12 cellular contexts compared by ENCODE assay signal in the genomic region with DNA sequence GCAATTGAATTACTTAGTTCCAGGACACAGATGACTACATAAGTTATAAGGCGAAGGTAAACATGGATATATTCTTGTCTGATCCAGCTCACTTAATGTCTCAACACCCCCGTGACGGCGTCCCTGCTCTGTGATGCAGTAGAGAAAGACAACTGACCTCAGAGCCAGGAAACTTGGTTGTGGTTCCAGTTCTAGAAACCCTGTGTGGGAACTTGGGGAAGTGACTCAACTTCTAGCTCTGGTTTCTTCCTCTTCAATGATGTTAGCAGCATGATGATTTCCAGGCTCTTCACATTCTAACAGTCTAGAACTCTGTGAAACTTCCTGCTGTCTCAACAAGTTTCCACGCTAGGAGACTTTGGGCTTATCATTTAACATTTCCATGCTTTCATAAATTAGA. TPM values are rescaled to one million over a fixed set of nuclear protein-coding genes. Genes with fewer than 3 reads are reported as not detected.
DNase-seq lines count a peak whose midpoint lies in the region; ATAC-seq and TF ChIP-seq lines count a peak whose summit lies in the region.
"Had no signal": no experiment of that assay in that cellular context is flagged by ENCODE, and none has a peak within 500 bp of the region (broad histone marks: within the 10 kb centered on the region; RNA-seq: fewer than 3 reads in every experiment).

No MANE protein-coding gene starts in this region.

- WGBS in IMR-90 (ENCODE audit: extremely low coverage in 2 of 2, insufficient read length in 1 of 2), 2 experiments, result no CpG with 5 or more reads among the region's 5 CpGs
- 69% methylated on average over 5 of the region's 5 CpGs for WGBS in esophagus muscularis mucosa

- H3K27ac ChIP-seq in IMR-90 (ENCODE audit: insufficient read depth, low read length) (no peak overlapping the region), esophagus muscularis mucosa (replicated peaks in 1 of 4) (peak overlapping the region; percentile 85 to 89 (median 87)), neural progenitor cell (no peak overlapping the region)
- H3K27ac ChIP-seq: SK-N-MC had no signal

- H3K36me3 ChIP-seq in IMR-90 (ENCODE audit: control insufficient read depth, insufficient read depth, low read length) (peaks cover 2% of the 10 kb centered on the region; the same call in 1 of the 2 replicates), esophagus muscularis mucosa (no peaks in the 10 kb centered on the region), neural progenitor cell (no peaks in the 10 kb centered on the region)

- H3K4me2 ChIP-seq in IMR-90 (ENCODE audit: low read depth, low read length) (no peak overlapping the region), neural progenitor cell (no peak overlapping the region)

- H3K27me3 ChIP-seq in IMR-90 (ENCODE audit: control insufficient read depth, insufficient read depth, low read length), result no peaks in the 10 kb centered on the region
- no peaks in the 10 kb centered on the region for H3K27me3 ChIP-seq in esophagus muscularis mucosa
- H3K27me3 ChIP-seq in neural progenitor cell, result no peaks in the 10 kb centered on the region

- no peak overlapping the region for H2AK9ac ChIP-seq in IMR-90 (replicated peaks; ENCODE audit: low read depth, low read length, poor library complexity)

- TF ChIP-seq EP300 in esophagus muscularis mucosa (IDR thresholded peaks at IDR 0.05), result peak; percentile 14

- no peaks in the 10 kb centered on the region for H3K79me2 ChIP-seq in neural progenitor cell (ENCODE audit: low read depth)

- no peak overlapping the region for H4K5ac ChIP-seq in IMR-90 (ENCODE audit: low read depth, low read length)

- H3K9me1 ChIP-seq in IMR-90 (ENCODE audit: insufficient read depth, low read length), result peaks cover 4% of the 10 kb centered on the region; the same call in 1 of the 2 replicates

- H3K4me3 Mint-ChIP-seq in activated CD4-positive, alpha-beta T cell treated with anti-CD3 and anti-CD28 coated beads, Interleukin-2, amount 10 ng/mL, durations not matched to agents 24 days and 14 days, result no peak overlapping the region
- no peak overlapping the region for H3K4me3 Mint-ChIP-seq in neural progenitor cell

- H3K4me1 Mint-ChIP-seq in activated CD4-positive, alpha-beta T cell treated with anti-CD3 and anti-CD28 coated beads, Interleukin-2, amount 10 ng/mL, durations not matched to agents 24 days and 14 days, result peaks cover 17% of the 10 kb centered on the region
- peaks cover 4% of the 10 kb centered on the region for H3K4me1 Mint-ChIP-seq in neural progenitor cell

- H3K56ac ChIP-seq in IMR-90 (ENCODE audit: extremely low read depth, insufficient read depth, low read length), result no peak overlapping the region

- no TSS peak for BruUV-seq in IMR-90 (replicated peaks; lab: Mats Ljungman, UMichigan)

- H3K9me3 ChIP-seq in IMR-90 (ENCODE audit: control insufficient read depth, insufficient read depth, low read length) (no peaks in the 10 kb centered on the region), esophagus muscularis mucosa (no peaks in the 10 kb centered on the region), neural progenitor cell (ENCODE audit: low read depth) (no peaks in the 10 kb centered on the region)

- no peak overlapping the region for H3K23ac ChIP-seq in IMR-90 (ENCODE audit: low read depth, low read length)

- TF ChIP-seq POLR2A in IMR-90 (IDR thresholded peaks at IDR 0.05; ENCODE audit: low read depth, low read length) (no peak), esophagus muscularis mucosa (IDR thresholded peaks at IDR 0.05; ENCODE audit: low read depth) (no peak)

- peaks cover 39% of the 10 kb centered on the region for H3K27me3 Mint-ChIP-seq in activated CD4-positive, alpha-beta T cell treated with anti-CD3 and anti-CD28 coated beads, Interleukin-2, amount 10 ng/mL, durations not matched to agents 24 days and 14 days
- peaks cover 4% of the 10 kb centered on the region for H3K27me3 Mint-ChIP-seq in neural progenitor cell (ENCODE audit: insufficient read depth, low read depth)

- H3K27ac Mint-ChIP-seq in activated CD4-positive, alpha-beta T cell treated with anti-CD3 and anti-CD28 coated beads, Interleukin-2, amount 10 ng/mL, durations not matched to agents 24 days and 14 days, result no peak overlapping the region
- H3K27ac Mint-ChIP-seq in neural progenitor cell, result no peak overlapping the region

- no peak for ATAC-seq in IMR-90 (ENCODE audit: low read depth)
- no peak for ATAC-seq in GM18909 (IDR thresholded peaks at IDR 0.05; ENCODE audit: poor library complexity, unreplicated experiment)

- H3K4me1 ChIP-seq in IMR-90 (ENCODE audit: control insufficient read depth, insufficient read depth, low read length), result peaks cover 15% of the 10 kb centered on the region
- peaks cover 67 to 100% (median 94%) of the 10 kb centered on the region in 4 donors for H3K4me1 ChIP-seq in esophagus muscularis mucosa
- no peaks in the 10 kb centered on the region for H3K4me1 ChIP-seq in neural progenitor cell

- H2BK20ac ChIP-seq in IMR-90 (ENCODE audit: low read depth, low read length), result peak overlapping the region; percentile 68; the same call in 1 of the 2 replicates

- H2BK5ac ChIP-seq in IMR-90 (ENCODE audit: low read depth, low read length, poor library complexity, severe bottlenecking), result no peak overlapping the region

- H4K8ac ChIP-seq in IMR-90 (ENCODE audit: low read depth in 2 of 2, low read length in 2 of 2), result peak overlapping the region in 1 of 2 experiments; percentile 2; a peak in 1 of 4 replicates

- DNase-seq in IMR-90 (peak; percentile 83), esophagus muscularis mucosa (ENCODE audit: extremely low spot score) (no peak), iPS-NIHi11 (ENCODE audit: low spot score) (no peak), neural progenitor cell (ENCODE audit: low spot score) (no peak), middle frontal gyrus (ENCODE audit: extremely low spot score, low spot score) (no peak)
- peak; percentile 78 for DNase-seq in activated CD4-positive, alpha-beta T cell treated with anti-CD3 and anti-CD28 coated beads, Interleukin-2, amount 10 ng/mL, durations not matched to agents 24 days and 14 days
- peak; percentile 18 for DNase-seq in stimulated activated CD4-positive, alpha-beta T cell treated with anti-CD3 and anti-CD28 coated beads, Interleukin-4, amount 100 ng/mL, for 1 hour
- DNase-seq: EL, NCI-H1092 treated with DMSO at 0.1 percent for 48 hours, small intestine had no signal

- peak overlapping the region; percentile 26; the same call in 1 of the 2 replicates for H3K4ac ChIP-seq in IMR-90 (ENCODE audit: low read depth, low read length)

- no peak overlapping the region; the same call in 1 of the 2 replicates for H4K91ac ChIP-seq in IMR-90 (ENCODE audit: insufficient read depth, low read depth, low read length)

- no peaks in the 10 kb centered on the region for H3K9me3 Mint-ChIP-seq in activated CD4-positive, alpha-beta T cell treated with anti-CD3 and anti-CD28 coated beads, Interleukin-2, amount 10 ng/mL, durations not matched to agents 24 days and 14 days
- no peaks in the 10 kb centered on the region for H3K9me3 Mint-ChIP-seq in neural progenitor cell

- POLR2A ChIA-PET in IMR-90 (lab: Charles Lee; ENCODE audit: unreplicated experiment), result no interaction called here

- no peak overlapping the region; the same call in 1 of the 2 replicates for H2BK120ac ChIP-seq in IMR-90 (ENCODE audit: low read depth, low read length)

- dilution Hi-C loops in IMR-90 (cut with HindIII; ENCODE audit: low sequenced_read_pairs, unreplicated experiment), result no loop called here

- no peaks in the 10 kb centered on the region for H3K36me3 Mint-ChIP-seq in activated CD4-positive, alpha-beta T cell treated with anti-CD3 and anti-CD28 coated beads, Interleukin-2, amount 10 ng/mL, durations not matched to agents 24 days and 14 days (ENCODE audit: low read depth)
- H3K36me3 Mint-ChIP-seq in neural progenitor cell, result no peaks in the 10 kb centered on the region

- TF ChIP-seq RAD21 in IMR-90 (IDR thresholded peaks at IDR 0.05; ENCODE audit: low read length), result no peak

- intact Hi-C loops in IMR-90 (cut with micrococcal nuclease) (no loop called here), esophagus muscularis mucosa (cut with DNase I) (no loop called here)
- intact Hi-C loops in activated CD4-positive, alpha-beta T cell treated with anti-CD3 and anti-CD28 coated beads, Interleukin-2, amount 10 ng/mL, durations not matched to agents 24 days and 14 days (cut with micrococcal nuclease), result loop anchor here (1.0 kb wide), 1 partner anchor 50 kb away; no protein-coding TSS in a partner anchor

- H3F3A ChIP-seq in neural progenitor cell (ENCODE audit: low read depth), result no peaks in the 10 kb centered on the region

- TF ChIP-seq CTCF in IMR-90 (conservative IDR thresholded peaks at IDR 0.05; ENCODE audit: low read depth, low read length), result no peak
- no peak for TF ChIP-seq CTCF in esophagus muscularis mucosa (IDR thresholded peaks at IDR 0.05)
- no peak for TF ChIP-seq CTCF in neural progenitor cell (IDR thresholded peaks at IDR 0.05)

- CTCF ChIA-PET in IMR-90 (lab: Yijun Ruan, JAX), result interaction anchor here (0.6 kb wide), 1 partner anchor 13 kb away, joined by 4 read pairs; no protein-coding TSS in a partner anchor

- no peak overlapping the region for H2AK5ac ChIP-seq in IMR-90 (ENCODE audit: low read depth, low read length)

- H2AFZ ChIP-seq in IMR-90 (replicated peaks; ENCODE audit: low read length, poor library complexity) (no peak overlapping the region), neural progenitor cell (replicated peaks) (no peak overlapping the region)

- no peak overlapping the region for H3K9ac ChIP-seq in IMR-90 (ENCODE audit: low read depth, low read length)
- no peak overlapping the region for H3K9ac ChIP-seq in neural progenitor cell

- no peak overlapping the region for H3K4me3 ChIP-seq in IMR-90 (ENCODE audit: insufficient read depth, low read depth, low read length)
- H3K4me3 ChIP-seq in esophagus muscularis mucosa, result no peak overlapping the region
- H3K4me3 ChIP-seq in neural progenitor cell, result no peak overlapping the region
- H3K4me3 ChIP-seq: SK-N-MC had no signal

- in situ Hi-C loops in IMR-90 (cut with MboI; ENCODE audit: low sequenced_read_pairs), result no loop called here

- no peaks in the 10 kb centered on the region; a peak in 1 of 4 replicates for H3K79me1 ChIP-seq in IMR-90 (ENCODE audit: low read depth in 1 of 2, low read length in 2 of 2)

- H3K14ac ChIP-seq in IMR-90 (replicated peaks; ENCODE audit: low read depth, low read length), result peak overlapping the region; percentile 32; the same call in 1 of the 2 replicates

- 0 out of 3 replicates have a peak overlapping the region, but pooled peaks have one; percentile 44 for H2BK15ac ChIP-seq in IMR-90 (ENCODE audit: low read depth, low read length)

- peak overlapping the region; percentile 35; the same call in 1 of the 2 replicates for H3K18ac ChIP-seq in IMR-90 (ENCODE audit: low read depth, low read length)

- H4K20me1 ChIP-seq in IMR-90 (ENCODE audit: insufficient read depth, low read length) (no peaks in the 10 kb centered on the region), neural progenitor cell (ENCODE audit: low read depth) (no peaks in the 10 kb centered on the region)

RNA-seq across cellular contexts. Expression of gene LAMA4, which starts 18.4 kb away (rescaled TPM):
- 29.7 and 35.8 TPM in 2 replicates for total RNA-seq in IMR-90 (2012; rRNA removed)
- 28.9 and 33.9 TPM in 2 replicates for polyA plus RNA-seq in IMR-90 (2012; rRNA removed)
- 51.0 and 61.1 TPM in 2 replicates for polyA plus RNA-seq in IMR-90 (2012; cell fraction: cytosol; rRNA removed)
- polyA plus RNA-seq in IMR-90 (2012; cell fraction: nucleus; rRNA removed; ENCODE audit: low replicate concordance), result 36.2 and 63.2 TPM in 2 replicates
- total RNA-seq in activated CD4-positive, alpha-beta T cell treated with anti-CD3 and anti-CD28 coated beads, Interleukin-2, amount 10 ng/mL, durations not matched to agents 24 days and 14 days, result not detected in 2 replicates
- 100 to 1,000 TPM; 261 to 336 (median 303) TPM for total RNA-seq in esophagus muscularis mucosa
- 0.50 and 0.56 TPM in 2 replicates for total RNA-seq in neural progenitor cell (ENCODE audit: low replicate concordance)

Comparison
In these comparisons a context has a peak if more than half of its experiments do, and no peak if none do; other contexts are left out.
1. DNase-seq: peak in IMR-90 (single experiment), activated CD4-positive, alpha-beta T cell treated with anti-CD3 and anti-CD28 coated beads, Interleukin-2, amount 10 ng/mL, durations not matched to agents 24 days and 14 days (single experiment) and stimulated activated CD4-positive, alpha-beta T cell treated with anti-CD3 and anti-CD28 coated beads, Interleukin-4, amount 100 ng/mL, for 1 hour (single experiment); none in esophagus muscularis mucosa (single experiment), iPS-NIHi11 (single experiment), neural progenitor cell (single experiment) and middle frontal gyrus (single experiment).
2. H3K27ac ChIP-seq: peak in esophagus muscularis mucosa (4 of 4); none in IMR-90 (single experiment) and neural progenitor cell (single experiment).
3. RNA of gene LAMA4, which starts 18.4 kb away (total RNA-seq): 261 to 336 TPM in esophagus muscularis mucosa and 29.7 to 35.8 TPM in IMR-90; 0.50 to 0.56 TPM in neural progenitor cell and not detected in activated CD4-positive, alpha-beta T cell treated with anti-CD3 and anti-CD28 coated beads, Interleukin-2, amount 10 ng/mL, durations not matched to agents 24 days and 14 days; every median in the first group is over 10 times any median in the second.